ENCODE assay signal across 33 cellular contexts in genomic region chr19:23407597-23407996, GRCh38.
"Had no signal": no experiment of that assay in that cellular context is flagged by ENCODE, and none has a peak within 500 bp of the region (broad histone marks: within the 10 kb centered on the region; RNA-seq: fewer than 3 reads in every experiment).

No MANE protein-coding gene starts in this region.

- DNase-seq: activated CD4-positive, alpha-beta memory T cell treated with anti-CD3 and anti-CD28 coated beads for 36 hours; activated CD4-positive, alpha-beta T cell treated with anti-CD3 and anti-CD28 coated beads for 36 hours; activated CD4-positive, alpha-beta T cell treated with anti-CD3 and anti-CD28 coated beads, Interleukin-2, amount 10 ng/mL, durations not matched to agents 24 days and 14 days; activated CD4-positive, CD25-positive, alpha-beta regulatory T cell; activated CD4-positive, CD25-positive, alpha-beta regulatory T cell treated with anti-CD3 and anti-CD28 coated beads, Interleukin-2, amount 50 U/mL, for 72 hours; activated CD8-positive, alpha-beta memory T cell treated with anti-CD3 and anti-CD28 coated beads, Interleukin-2, amount 10 ng/mL, durations not matched to agents 7 days and 5 days; activated CD8-positive, alpha-beta memory T cell treated with anti-CD3 and anti-CD28 coated beads, Interleukin-2, amount 50 U/mL, for 4 hours; activated CD8-positive, alpha-beta T cell treated with anti-CD3 and anti-CD28 coated beads, Interleukin-2, amount 10 ng/mL, durations not matched to agents 7 days and 5 days; activated effector memory CD4-positive, alpha-beta T cell treated with anti-CD3 and anti-CD28 coated beads, Interleukin-2, amount 50 U/mL, for 16 hours; activated naive CD4-positive, alpha-beta T cell treated with anti-CD3 and anti-CD28 coated beads for 36 hours; activated naive CD8-positive, alpha-beta T cell treated with anti-CD3 and anti-CD28 coated beads for 36 hours; activated naive CD8-positive, alpha-beta T cell treated with anti-CD3 and anti-CD28 coated beads, Interleukin-2, amount 50 U/mL, for 24 hours; activated T-cell treated with anti-CD3 and anti-CD28 coated beads, Interleukin-2, amount 50 U/mL, for 1 hour; activated T-cell treated with anti-CD3 and anti-CD28 coated beads, Interleukin-2, amount 50 U/mL, for 48 hours; amygdala; aorta; body of pancreas; caudate nucleus; colonic mucosa; dorsolateral prefrontal cortex; effector memory CD4-positive, alpha-beta T cell; endodermal cell; foreskin keratinocyte; gastrocnemius medialis; glutamatergic neuron; heart left ventricle; T-helper 2 cell had no signal

- H3K4me1 Mint-ChIP-seq: activated CD4-positive, alpha-beta T cell treated with anti-CD3 and anti-CD28 coated beads, Interleukin-2, amount 10 ng/mL, durations not matched to agents 24 days and 14 days; activated CD8-positive, alpha-beta memory T cell treated with anti-CD3 and anti-CD28 coated beads, Interleukin-2, amount 10 ng/mL, durations not matched to agents 7 days and 5 days; activated naive CD4-positive, alpha-beta T cell treated with anti-CD3 and anti-CD28 coated beads, Interleukin-2, amount 50 U/mL, for 24 hours had no signal

- H3K9me3 Mint-ChIP-seq: activated CD4-positive, alpha-beta memory T cell treated with anti-CD3 and anti-CD28 coated beads for 36 hours; activated naive CD4-positive, alpha-beta T cell treated with anti-CD3 and anti-CD28 coated beads for 36 hours; activated naive CD4-positive, alpha-beta T cell treated with anti-CD3 and anti-CD28 coated beads, Interleukin-2, amount 50 U/mL, for 24 hours; endodermal cell had no signal

- H3K36me3 ChIP-seq: adrenal gland, colonic mucosa, esophagus muscularis mucosa, gastrocnemius medialis, heart left ventricle had no signal

- H3K27ac Mint-ChIP-seq: activated CD4-positive, alpha-beta memory T cell treated with anti-CD3 and anti-CD28 coated beads for 36 hours; activated CD4-positive, alpha-beta T cell treated with anti-CD3 and anti-CD28 coated beads for 36 hours; activated CD4-positive, alpha-beta T cell treated with anti-CD3 and anti-CD28 coated beads, Interleukin-2, amount 10 ng/mL, durations not matched to agents 24 days and 14 days; activated CD8-positive, alpha-beta memory T cell treated with anti-CD3 and anti-CD28 coated beads, Interleukin-2, amount 10 ng/mL, durations not matched to agents 7 days and 5 days; activated CD8-positive, alpha-beta T cell treated with anti-CD3 and anti-CD28 coated beads, Interleukin-2, amount 10 ng/mL, durations not matched to agents 7 days and 5 days; activated naive CD4-positive, alpha-beta T cell treated with anti-CD3 and anti-CD28 coated beads for 36 hours; activated naive CD4-positive, alpha-beta T cell treated with anti-CD3 and anti-CD28 coated beads, Interleukin-2, amount 50 U/mL, for 24 hours; activated naive CD8-positive, alpha-beta T cell treated with anti-CD3 and anti-CD28 coated beads for 36 hours; activated naive CD8-positive, alpha-beta T cell treated with anti-CD3 and anti-CD28 coated beads, Interleukin-2, amount 50 U/mL, for 24 hours; activated T-helper 1 cell treated with anti-CD3 and anti-CD28 coated beads, Interleukin-12 subunit alpha, Interleukin-12 subunit beta, Interleukin-2, Interleukin-4 antibody, amounts not matched to agents 30 ng/mL and 10 ng/mL and 1 ng/mL, durations not matched to agents 14 hours and 24 hours and 36 hours; activated T-helper 2 cell treated with anti-CD3 and anti-CD28 coated beads, Interferon-gamma antibody, Interleukin-2, Interleukin-4, amounts not matched to agents 10 μg/mL and 5 μg/mL and 100 μg/mL, durations not matched to agents 14 hours and 24 hours and 36 hours; dendritic cell treated with granulocyte-macrophage colony-stimulating factor and Interleukin-4, amounts not matched to agents 40 ng/mL and 50 ng/mL, for 4 days; endodermal cell had no signal

- H3K27me3 Mint-ChIP-seq: activated CD4-positive, alpha-beta memory T cell treated with anti-CD3 and anti-CD28 coated beads for 36 hours; activated CD4-positive, alpha-beta T cell treated with anti-CD3 and anti-CD28 coated beads for 36 hours; activated CD4-positive, alpha-beta T cell treated with anti-CD3 and anti-CD28 coated beads, Interleukin-2, amount 10 ng/mL, durations not matched to agents 24 days and 14 days; activated CD8-positive, alpha-beta memory T cell treated with anti-CD3 and anti-CD28 coated beads, Interleukin-2, amount 10 ng/mL, durations not matched to agents 7 days and 5 days; activated naive CD8-positive, alpha-beta T cell treated with anti-CD3 and anti-CD28 coated beads for 36 hours; activated naive CD8-positive, alpha-beta T cell treated with anti-CD3 and anti-CD28 coated beads, Interleukin-2, amount 50 U/mL, for 24 hours; dendritic cell treated with granulocyte-macrophage colony-stimulating factor and Interleukin-4, amounts not matched to agents 40 ng/mL and 50 ng/mL, for 4 days had no signal

- H3K27me3 ChIP-seq: adrenal gland, body of pancreas, colonic mucosa, dorsolateral prefrontal cortex, esophagus muscularis mucosa, foreskin keratinocyte, gastrocnemius medialis, heart left ventricle had no signal

- ATAC-seq: activated CD4-positive, alpha-beta T cell treated with anti-CD3 and anti-CD28 coated beads for 36 hours; activated CD8-positive, alpha-beta memory T cell treated with anti-CD3 and anti-CD28 coated beads, Interleukin-2, amount 10 ng/mL, durations not matched to agents 7 days and 5 days; activated CD8-positive, alpha-beta T cell treated with anti-CD3 and anti-CD28 coated beads, Interleukin-2, amount 10 ng/mL, durations not matched to agents 7 days and 5 days; activated naive CD8-positive, alpha-beta T cell treated with anti-CD3 and anti-CD28 coated beads, Interleukin-2, amount 50 U/mL, for 24 hours; body of pancreas; foreskin keratinocyte; gastrocnemius medialis; heart left ventricle had no signal

- H3K4me3 Mint-ChIP-seq: activated CD4-positive, alpha-beta memory T cell treated with anti-CD3 and anti-CD28 coated beads for 36 hours; activated CD4-positive, alpha-beta T cell treated with anti-CD3 and anti-CD28 coated beads for 36 hours; activated CD4-positive, alpha-beta T cell treated with anti-CD3 and anti-CD28 coated beads, Interleukin-2, amount 10 ng/mL, durations not matched to agents 24 days and 14 days; activated CD8-positive, alpha-beta memory T cell treated with anti-CD3 and anti-CD28 coated beads, Interleukin-2, amount 10 ng/mL, durations not matched to agents 7 days and 5 days; activated CD8-positive, alpha-beta T cell treated with anti-CD3 and anti-CD28 coated beads, Interleukin-2, amount 10 ng/mL, durations not matched to agents 7 days and 5 days; activated naive CD4-positive, alpha-beta T cell treated with anti-CD3 and anti-CD28 coated beads for 36 hours; activated naive CD4-positive, alpha-beta T cell treated with anti-CD3 and anti-CD28 coated beads, Interleukin-2, amount 50 U/mL, for 24 hours; activated naive CD8-positive, alpha-beta T cell treated with anti-CD3 and anti-CD28 coated beads for 36 hours; activated naive CD8-positive, alpha-beta T cell treated with anti-CD3 and anti-CD28 coated beads, Interleukin-2, amount 50 U/mL, for 24 hours; activated T-helper 1 cell treated with anti-CD3 and anti-CD28 coated beads, Interleukin-12 subunit alpha, Interleukin-12 subunit beta, Interleukin-2, Interleukin-4 antibody, amounts not matched to agents 30 ng/mL and 10 ng/mL and 1 ng/mL, durations not matched to agents 14 hours and 24 hours and 36 hours; dendritic cell treated with granulocyte-macrophage colony-stimulating factor and Interleukin-4, amounts not matched to agents 40 ng/mL and 50 ng/mL, for 4 days; endodermal cell had no signal

- H3K9me3 ChIP-seq: adrenal gland, body of pancreas, colonic mucosa, esophagus muscularis mucosa, gastrocnemius medialis, heart left ventricle had no signal

- H3K27ac ChIP-seq: adrenal gland, body of pancreas, colonic mucosa, dorsolateral prefrontal cortex, esophagus muscularis mucosa, foreskin keratinocyte, gastrocnemius medialis, heart left ventricle had no signal

- H3K4me3 ChIP-seq: adrenal gland, body of pancreas, colonic mucosa, dorsolateral prefrontal cortex, esophagus muscularis mucosa, gastrocnemius medialis, heart left ventricle had no signal

- H3K36me3 Mint-ChIP-seq: activated CD4-positive, alpha-beta memory T cell treated with anti-CD3 and anti-CD28 coated beads for 36 hours; activated CD8-positive, alpha-beta memory T cell treated with anti-CD3 and anti-CD28 coated beads, Interleukin-2, amount 10 ng/mL, durations not matched to agents 7 days and 5 days; activated naive CD4-positive, alpha-beta T cell treated with anti-CD3 and anti-CD28 coated beads, Interleukin-2, amount 50 U/mL, for 24 hours; activated naive CD8-positive, alpha-beta T cell treated with anti-CD3 and anti-CD28 coated beads for 36 hours had no signal

- H3K4me1 ChIP-seq: adrenal gland, colonic mucosa, esophagus muscularis mucosa, foreskin keratinocyte, gastrocnemius medialis, heart left ventricle had no signal
